In genomic region chr3:177618873-177619771, GRCh38 we compare ENCODE assay signal across 9 cellular contexts.
A peak's percentile ranks its signal among the peaks of the same experiment; 100 is the strongest.
DNase-seq lines count a peak whose midpoint lies in the region; ATAC-seq and TF ChIP-seq lines count a peak whose summit lies in the region.
"Had no signal": no experiment of that assay in that cellular context is flagged by ENCODE, and none has a peak within 500 bp of the region (broad histone marks: within the 10 kb centered on the region; RNA-seq: fewer than 3 reads in every experiment).

No MANE protein-coding gene starts in this region.

- no peaks in the 10 kb centered on the region for H3K27me3 Mint-ChIP-seq in activated CD4-positive, alpha-beta T cell treated with anti-CD3 and anti-CD28 coated beads for 36 hours

- no peak for ATAC-seq in activated CD4-positive, alpha-beta T cell treated with anti-CD3 and anti-CD28 coated beads for 36 hours

- H3K9me3 Mint-ChIP-seq in activated CD4-positive, alpha-beta T cell treated with anti-CD3 and anti-CD28 coated beads for 36 hours (ENCODE audit: low read depth), result no peaks in the 10 kb centered on the region

- H3K9me3 ChIP-seq in right atrium auricular region (no peaks in the 10 kb centered on the region), skeletal muscle tissue (ENCODE audit: control insufficient read depth in 3 of 3, low read length in 3 of 3) (no peaks in the 10 kb centered on the region)

- intact Hi-C loops in activated CD4-positive, alpha-beta T cell treated with anti-CD3 and anti-CD28 coated beads for 36 hours (cut with DNase I, micrococcal nuclease), result no loop called here

- DNase-seq in GM04503 (ENCODE audit: low read depth), result peak; percentile 37
- DNase-seq in right atrium auricular region (ENCODE audit: low spot score), result no peak
- no peak for DNase-seq in activated CD4-positive, alpha-beta T cell treated with anti-CD3 and anti-CD28 coated beads for 36 hours
- DNase-seq in germinal center (ENCODE audit: low spot score), result no peak
- DNase-seq in T1000 (lab: John Stamatoyannopoulos, UW), result no peak
- DNase-seq in GM13976 (ENCODE audit: low spot score), result no peak
- DNase-seq: NCI-H526 treated with DMSO at 0.1 percent for 48 hours had no signal

- H3K36me3 ChIP-seq in right atrium auricular region (no peaks in the 10 kb centered on the region), skeletal muscle tissue (ENCODE audit: control insufficient read depth in 3 of 3, insufficient read depth in 3 of 3, low read length in 3 of 3) (no peaks in the 10 kb centered on the region)

- H3K4me3 ChIP-seq in right atrium auricular region (no peak overlapping the region), skeletal muscle tissue (ENCODE audit: low read length in 3 of 3) (no peak overlapping the region)

- H3K4me1 ChIP-seq in right atrium auricular region (peaks cover 0 to 33% of the 10 kb centered on the region in 2 donors), skeletal muscle tissue (ENCODE audit: control insufficient read depth in 3 of 3, insufficient read depth in 3 of 3, low read length in 3 of 3) (peaks cover 5 to 14% (median 8%) of the 10 kb centered on the region in 3 donors)

- in situ Hi-C loops in GM13976 (cut with MboI; ENCODE audit: low sequenced_read_pairs, unreplicated experiment), result no loop called here

- TF ChIP-seq CTCF in right atrium auricular region (IDR thresholded peaks at IDR 0.05) (no peak), GM13976 (IDR thresholded peaks at IDR 0.05; ENCODE audit: borderline replicate concordance, control extremely low read depth, extremely low read depth, insufficient read depth, missing control alignments) (no peak)

- POLR2A ChIA-PET in activated CD4-positive, alpha-beta T cell treated with anti-CD3 and anti-CD28 coated beads for 36 hours (lab: Charles Lee), result no interaction called here

- H3K27me3 ChIP-seq in right atrium auricular region (no peaks in the 10 kb centered on the region), skeletal muscle tissue (ENCODE audit: control insufficient read depth in 3 of 3, insufficient read depth in 3 of 3, low read length in 3 of 3) (no peaks in the 10 kb centered on the region)

- H3K27ac Mint-ChIP-seq in activated CD4-positive, alpha-beta T cell treated with anti-CD3 and anti-CD28 coated beads for 36 hours, result no peak overlapping the region

- H3K4me3 Mint-ChIP-seq in activated CD4-positive, alpha-beta T cell treated with anti-CD3 and anti-CD28 coated beads for 36 hours, result no peak overlapping the region

- CTCF ChIA-PET in activated CD4-positive, alpha-beta T cell treated with anti-CD3 and anti-CD28 coated beads for 36 hours (lab: Charles Lee), result no interaction called here

- no peaks in the 10 kb centered on the region for H3K36me3 Mint-ChIP-seq in activated CD4-positive, alpha-beta T cell treated with anti-CD3 and anti-CD28 coated beads for 36 hours (ENCODE audit: low read depth)

- no peak overlapping the region for H3K9ac ChIP-seq in skeletal muscle tissue (ENCODE audit: low read depth in 1 of 3, low read length in 3 of 3)

- H3K27ac ChIP-seq in angular gyrus (ENCODE audit: low read depth, low read length) (peak overlapping the region; percentile 83), right atrium auricular region (peak overlapping the region; percentile 47 to 51), skeletal muscle tissue (ENCODE audit: low read depth, low read length) (peak overlapping the region; percentile 13)

- H3K4me1 Mint-ChIP-seq in activated CD4-positive, alpha-beta T cell treated with anti-CD3 and anti-CD28 coated beads for 36 hours, result peaks cover 11% of the 10 kb centered on the region

Comparison
In these comparisons a context has a peak if more than half of its experiments do, and no peak if none do; other contexts are left out.
1. H3K27ac ChIP-seq: peak in every context shown above with its lines; median percentile 83 in angular gyrus; 49 in right atrium auricular region; 13 in skeletal muscle tissue.